ENCODE assay signal across 14 cellular contexts in the genomic region with DNA sequence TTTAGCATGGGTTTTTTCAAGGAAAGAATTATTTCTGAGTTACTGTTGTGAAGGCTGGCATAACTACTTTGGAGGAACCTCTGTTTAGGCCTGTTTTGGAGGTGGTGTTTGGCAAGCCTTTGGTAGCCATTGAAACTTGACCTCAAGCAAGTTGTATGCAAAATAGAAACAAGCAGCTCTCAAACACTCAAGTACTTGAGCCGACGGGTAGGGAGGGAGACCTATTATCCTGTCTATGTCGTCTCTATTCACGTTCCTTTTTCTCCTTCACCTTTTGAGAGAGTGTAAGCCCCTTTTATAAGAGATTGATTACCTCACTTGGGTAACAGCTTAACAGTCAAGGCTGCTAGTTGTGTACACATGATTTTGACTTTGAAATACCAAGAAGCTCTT.
DNase-seq lines count a peak whose midpoint lies in the region; ATAC-seq and TF ChIP-seq lines count a peak whose summit lies in the region.
"Had no signal": no experiment of that assay in that cellular context is flagged by ENCODE, and none has a peak within 500 bp of the region (broad histone marks: within the 10 kb centered on the region; RNA-seq: fewer than 3 reads in every experiment).

No MANE protein-coding gene starts in this region.

- no peak for ATAC-seq in HG02840 (IDR thresholded peaks at IDR 0.05; ENCODE audit: low FRiP score, unreplicated experiment)
- ATAC-seq: K562, pancreas had no signal

- H3K4me3 ChIP-seq in cardiac muscle cell, result no peak overlapping the region
- no peak overlapping the region for H3K4me3 ChIP-seq in CD4-positive, alpha-beta memory T cell (ENCODE audit: low read length in 2 of 2)
- H3K4me3 ChIP-seq: K562, pancreas had no signal

- no peak overlapping the region for H3K4me3 Mint-ChIP-seq in osteocyte (ENCODE audit: unreplicated experiment)
- H3K4me3 Mint-ChIP-seq in CD4-positive, alpha-beta memory T cell, result no peak overlapping the region
- H3K4me3 Mint-ChIP-seq: B cell had no signal

- no peaks in the 10 kb centered on the region for H3K27me3 ChIP-seq in cardiac muscle cell
- no peaks in the 10 kb centered on the region for H3K27me3 ChIP-seq in CD4-positive, alpha-beta memory T cell (ENCODE audit: insufficient read depth, low read length)
- H3K27me3 ChIP-seq: pancreas had no signal

- CTCF ChIA-PET in CD4-positive, alpha-beta memory T cell (lab: Charles Lee; ENCODE audit: partially characterized antibody), result interaction anchor here (0.7 kb wide), 1 partner anchor 1083 kb away, joined by 3 read pairs; no protein-coding TSS in a partner anchor

- peaks cover 21% of the 10 kb centered on the region for H3K36me3 Mint-ChIP-seq in osteocyte (ENCODE audit: unreplicated experiment)
- H3K36me3 Mint-ChIP-seq in CD4-positive, alpha-beta memory T cell, result no peaks in the 10 kb centered on the region

- H3K4me1 Mint-ChIP-seq in osteocyte (ENCODE audit: unreplicated experiment), result peaks cover 24% of the 10 kb centered on the region
- H3K4me1 Mint-ChIP-seq in CD4-positive, alpha-beta memory T cell, result no peaks in the 10 kb centered on the region
- H3K4me1 Mint-ChIP-seq: B cell had no signal

- DNase-seq in NCI-H1092 treated with DMSO at 0.1 percent for 48 hours (lab: John Stamatoyannopoulos, UW) (peak; percentile 70), NCI-H2227 (lab: John Stamatoyannopoulos, UW; ENCODE audit: unreplicated experiment) (peak; percentile 81), cardiac muscle cell (ENCODE audit: low read depth in 1 of 2, low spot score in 1 of 2) (peak in 1 of 2 donors; percentile 51), osteocyte (ENCODE audit: extremely low spot score, unreplicated experiment) (no peak), KBM-7 (no peak)
- DNase-seq in CD4-positive, alpha-beta memory T cell, result no peak
- DNase-seq: effector CD4-positive, alpha-beta T cell; HCEC 1CT; NCI-H1930; pancreas; WERI-Rb-1 had no signal

- H3K27ac Mint-ChIP-seq in osteocyte (ENCODE audit: unreplicated experiment), result peak overlapping the region; percentile 15
- no peak overlapping the region for H3K27ac Mint-ChIP-seq in CD4-positive, alpha-beta memory T cell
- H3K27ac Mint-ChIP-seq: B cell had no signal

- peak overlapping the region; percentile 10 for H3K27ac ChIP-seq in cardiac muscle cell
- H3K27ac ChIP-seq in CD4-positive, alpha-beta memory T cell (ENCODE audit: low read depth, low read length), result no peak overlapping the region
- H3K27ac ChIP-seq: pancreas, WERI-Rb-1 had no signal

- no peak for TF ChIP-seq CTCF in cardiac muscle cell (IDR thresholded peaks at IDR 0.05; ENCODE audit: low read depth, low read length)
- no peak for TF ChIP-seq CTCF in osteocyte (IDR thresholded peaks at IDR 0.05)

- no peaks in the 10 kb centered on the region for H3K9me3 Mint-ChIP-seq in osteocyte (ENCODE audit: unreplicated experiment)
- peaks cover 0 to 19% (median 4%) of the 10 kb centered on the region in 8 donors for H3K9me3 Mint-ChIP-seq in CD4-positive, alpha-beta memory T cell

- POLR2A ChIA-PET in CD4-positive, alpha-beta memory T cell (lab: Charles Lee; ENCODE audit: partially characterized antibody), result no interaction called here

- H3K27me3 Mint-ChIP-seq in osteocyte (ENCODE audit: unreplicated experiment), result no peaks in the 10 kb centered on the region
- H3K27me3 Mint-ChIP-seq in CD4-positive, alpha-beta memory T cell, result peaks cover 0 to 2% of the 10 kb centered on the region in 2 donors
- H3K27me3 Mint-ChIP-seq: B cell had no signal

- in situ Hi-C loops in KBM-7 (cut with MboI; ENCODE audit: low pct_unique_long_range_greater_than_20kb, low sequenced_read_pairs), result no loop called here

- intact Hi-C loops in CD4-positive, alpha-beta memory T cell (cut with micrococcal nuclease), result no loop called here

- H3K9me3 ChIP-seq in cardiac muscle cell (ENCODE audit: low read depth), result no peaks in the 10 kb centered on the region
- no peaks in the 10 kb centered on the region for H3K9me3 ChIP-seq in CD4-positive, alpha-beta memory T cell (ENCODE audit: control insufficient read depth in 1 of 2, low read length in 2 of 2)
- H3K9me3 ChIP-seq: pancreas had no signal

- peaks cover 15% of the 10 kb centered on the region for H3K4me1 ChIP-seq in cardiac muscle cell (ENCODE audit: low read depth)
- no peaks in the 10 kb centered on the region for H3K4me1 ChIP-seq in CD4-positive, alpha-beta memory T cell (ENCODE audit: insufficient read depth, low read length)
- H3K4me1 ChIP-seq: pancreas had no signal

- H3K36me3 ChIP-seq in cardiac muscle cell, result no peaks in the 10 kb centered on the region
- no peaks in the 10 kb centered on the region for H3K36me3 ChIP-seq in CD4-positive, alpha-beta memory T cell (ENCODE audit: insufficient read depth, low read length)
- H3K36me3 ChIP-seq: pancreas, WERI-Rb-1 had no signal

Comparison
In these comparisons a context has a peak if more than half of its experiments do, and no peak if none do; other contexts are left out.
1. DNase-seq: peak in NCI-H1092 treated with DMSO at 0.1 percent for 48 hours (single experiment) and NCI-H2227 (single experiment); none in osteocyte (single experiment), CD4-positive, alpha-beta memory T cell (0 of 5) and KBM-7 (single experiment).